ENCODE assay signal across 12 cellular contexts in the genomic region with DNA sequence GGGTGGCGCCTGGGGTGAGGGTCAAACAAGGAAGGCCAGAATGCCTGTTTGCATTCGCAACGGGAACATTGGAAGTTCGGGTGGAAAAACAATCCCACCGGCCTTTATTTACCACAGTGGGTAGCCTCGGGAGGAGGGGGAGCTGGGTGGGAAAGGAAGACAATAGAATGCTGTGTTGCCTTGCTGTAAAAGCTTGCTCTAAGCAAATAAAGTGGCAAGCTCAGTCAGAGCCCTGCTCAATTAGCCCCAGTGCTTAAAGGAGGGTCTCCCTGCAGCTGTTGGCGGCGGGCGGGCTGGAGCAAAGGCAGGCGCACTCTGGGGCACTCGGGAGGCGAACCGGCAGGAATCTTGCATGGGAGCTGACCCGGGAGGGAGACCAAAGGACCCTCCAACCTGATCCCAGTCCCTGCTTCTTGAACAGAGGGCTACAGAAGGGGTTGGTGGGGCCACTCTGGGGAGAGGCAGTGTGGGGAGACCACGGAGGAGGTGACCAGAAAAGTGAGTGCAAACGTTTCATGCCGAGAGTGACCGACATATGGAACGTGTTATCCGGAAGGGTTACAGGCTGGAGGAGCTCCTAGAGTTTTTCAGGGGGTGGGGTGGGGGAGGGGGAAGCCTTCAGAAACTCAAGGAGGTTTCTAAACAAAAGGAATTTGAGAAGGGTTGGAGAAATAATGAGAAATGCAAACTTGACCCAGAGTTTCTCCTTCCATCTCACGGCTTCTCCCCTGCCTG. TPM values are rescaled to one million over a fixed set of nuclear protein-coding genes. Genes with fewer than 3 reads are reported as not detected.
DNase-seq lines count a peak whose midpoint lies in the region; ATAC-seq and TF ChIP-seq lines count a peak whose summit lies in the region.
"Had no signal": no experiment of that assay in that cellular context is flagged by ENCODE, and none has a peak within 500 bp of the region (broad histone marks: within the 10 kb centered on the region; RNA-seq: fewer than 3 reads in every experiment).

No MANE protein-coding gene starts in this region.

- DNase-seq in NCI-H1436 (lab: John Stamatoyannopoulos, UW) (peak; percentile 2), NCI-H1436 treated with DMSO at 0.1 percent for 48 hours (lab: John Stamatoyannopoulos, UW) (no peak), NCI-H748 treated with DMSO at 0.1 percent for 48 hours (lab: John Stamatoyannopoulos, UW) (peak; percentile 63), vagina (ENCODE audit: extremely low spot score in 2 of 2) (no peak), SHP77 (lab: John Stamatoyannopoulos, UW) (no peak)
- DNase-seq: activated CD4-positive, alpha-beta T cell treated with anti-CD3 and anti-CD28 coated beads, Interleukin-2, amount 50 U/mL, for 4 hours; activated naive CD4-positive, alpha-beta T cell; heart right ventricle had no signal

- peak overlapping the region; percentile 36 for H3K4me3 ChIP-seq in iPS-15b (ENCODE audit: low read depth, low read length)
- H3K4me3 ChIP-seq in vagina: peak overlapping the region in 1 of 2 donors; percentile 19
- H3K4me3 ChIP-seq: heart right ventricle had no signal

- H3K4me1 ChIP-seq in iPS-15b (ENCODE audit: control insufficient read depth, insufficient read depth, low read length): peaks cover 10% of the 10 kb centered on the region
- peaks cover 12% of the 10 kb centered on the region for H3K4me1 ChIP-seq in vagina
- H3K4me1 ChIP-seq: heart right ventricle, parathyroid adenoma had no signal

- no peak for TF ChIP-seq CTCF in vagina (IDR thresholded peaks at IDR 0.05)

- intact Hi-C loops in vagina (cut with DNase I): no loop called here

- H3K27me3 ChIP-seq in iPS-15b (ENCODE audit: control insufficient read depth, insufficient read depth, low read length) (peaks cover 10% of the 10 kb centered on the region), vagina (no peaks in the 10 kb centered on the region)

- no peaks in the 10 kb centered on the region for H3K36me3 ChIP-seq in iPS-15b (ENCODE audit: control insufficient read depth, insufficient read depth, low read length)
- H3K36me3 ChIP-seq in vagina: no peaks in the 10 kb centered on the region
- H3K36me3 ChIP-seq: heart right ventricle had no signal

- ATAC-seq in HG03520 (IDR thresholded peaks at IDR 0.05; ENCODE audit: unreplicated experiment) (no peak), GM18519 (IDR thresholded peaks at IDR 0.05; ENCODE audit: low FRiP score, unreplicated experiment) (no peak)

- TF ChIP-seq POLR2A in vagina (IDR thresholded peaks at IDR 0.05): no peak

- no peaks in the 10 kb centered on the region for H3K9me3 ChIP-seq in iPS-15b (ENCODE audit: control insufficient read depth, insufficient read depth, low read length)
- H3K9me3 ChIP-seq in vagina: no peaks in the 10 kb centered on the region
- H3K9me3 ChIP-seq: heart right ventricle had no signal

- H3K9ac ChIP-seq in iPS-15b (ENCODE audit: low read depth, low read length): peak overlapping the region; percentile 9
- H3K9ac ChIP-seq: parathyroid adenoma had no signal

- H3K27ac ChIP-seq in vagina: peak overlapping the region; percentile 35
- H3K27ac ChIP-seq: heart right ventricle, parathyroid adenoma had no signal

RNA-seq across cellular contexts. Expression of a gene that starts 48.5 kb away (rescaled TPM):
- total RNA-seq in vagina: 1.7 TPM

Comparison
In these comparisons a context has a peak if more than half of its experiments do, and no peak if none do; other contexts are left out.
1. DNase-seq: peak in NCI-H1436 (single experiment) and NCI-H748 treated with DMSO at 0.1 percent for 48 hours (single experiment); none in NCI-H1436 treated with DMSO at 0.1 percent for 48 hours (single experiment), vagina (0 of 2) and SHP77 (0 of 2).